Comparison of ENCODE assay signal across 23 cellular contexts in the genomic region with DNA sequence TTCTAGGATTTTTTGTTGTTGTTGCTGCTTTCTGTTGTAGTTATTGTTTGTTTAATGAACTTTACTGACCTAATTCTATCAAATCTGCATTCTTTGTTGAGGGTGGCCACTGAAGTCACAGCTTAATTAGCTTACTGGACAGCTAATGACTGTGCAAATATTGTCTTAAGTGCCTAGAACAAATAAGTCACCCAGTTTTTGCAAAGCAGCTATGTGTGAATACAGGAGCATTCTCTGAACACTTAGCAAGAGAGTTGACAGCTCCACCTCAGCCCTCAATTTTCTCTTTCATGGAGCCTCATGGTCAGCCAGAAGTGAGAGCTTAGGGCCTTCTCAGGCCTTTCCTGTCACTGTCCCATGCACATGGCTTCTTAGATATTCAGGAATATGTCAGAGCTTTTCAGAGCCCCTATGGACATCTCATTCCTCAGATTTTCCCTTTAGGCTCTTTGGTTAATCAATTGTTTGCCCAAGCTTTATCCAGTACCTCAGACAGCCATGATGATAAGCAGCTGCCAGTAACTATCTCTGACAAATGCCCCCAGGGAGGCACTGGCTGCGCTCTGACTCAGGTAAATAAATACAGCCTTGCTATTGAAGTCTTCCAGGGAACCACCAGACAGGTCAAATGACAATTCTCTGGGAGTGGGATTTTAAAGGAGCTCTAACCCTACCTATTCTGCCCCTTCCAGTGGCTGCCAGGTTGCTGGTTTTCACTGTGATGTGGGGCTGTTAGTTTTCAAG.
DNase-seq lines count a peak whose midpoint lies in the region; TF ChIP-seq lines count a peak whose summit lies in the region.
"Had no signal": no experiment of that assay in that cellular context is flagged by ENCODE, and none has a peak within 500 bp of the region (broad histone marks: within the 10 kb centered on the region; RNA-seq: fewer than 3 reads in every experiment).

No MANE protein-coding gene starts in this region.

- H2AFZ ChIP-seq in mammary epithelial cell (ENCODE audit: low read depth, low read length) = no peak overlapping the region
- no peak overlapping the region for H2AFZ ChIP-seq in H9 (ENCODE audit: low read length)

- no peak for TF ChIP-seq CTCF in mammary epithelial cell (conservative IDR thresholded peaks at IDR 0.05 in 1 of 2, IDR thresholded peaks at IDR 0.05 in 1 of 2; ENCODE audit: extremely low read depth in 1 of 2, insufficient read depth in 1 of 2, low read depth in 1 of 2, low read length in 2 of 2)
- TF ChIP-seq CTCF in H9 (conservative IDR thresholded peaks at IDR 0.05) = no peak

- H3K9me3 ChIP-seq in mammary epithelial cell (replicated peaks; ENCODE audit: insufficient read depth, low read length) (no peaks in the 10 kb centered on the region), H9 (ENCODE audit: control insufficient read depth, low read depth, low read length) (no peaks in the 10 kb centered on the region)
- H3K9me3 ChIP-seq: BLaER1 treated with 17β-estradiol and CSF1 and Interleukin-3, amounts not matched to agents 10 nM and 100 nM; HAP-1; neutrophil; thoracic aorta had no signal

- H2AK5ac ChIP-seq in H9 (ENCODE audit: insufficient read length, low read length) = no peak overlapping the region

- DNase-seq in NCI-H1105 treated with DMSO at 0.1 percent for 48 hours (lab: John Stamatoyannopoulos, UW) = peak; percentile 7
- DNase-seq in NCI-H1105 (lab: John Stamatoyannopoulos, UW) = no peak
- peak; percentile 20 for DNase-seq in NCI-H526 treated with DMSO at 0.1 percent for 48 hours (lab: John Stamatoyannopoulos, UW)
- peak; percentile 14 for DNase-seq in mammary epithelial cell
- DNase-seq in renal cortical epithelial cell (ENCODE audit: low read depth) = peak; percentile 42
- no peak for DNase-seq in H9
- DNase-seq in SW480 (ENCODE audit: low spot score) = no peak
- DNase-seq in T-helper 9 cell = no peak
- DNase-seq: activated CD4-positive, alpha-beta memory T cell treated with anti-CD3 and anti-CD28 coated beads for 36 hours; activated naive CD4-positive, alpha-beta T cell treated with anti-CD3 and anti-CD28 coated beads, Interleukin-2, amount 50 U/mL, for 16 hours; activated T-cell treated with anti-CD3 and anti-CD28 coated beads, Interleukin-2, amount 50 U/mL, for 4 hours; DND-41; kidney glomerular epithelial cell; NCI-H2171; right cardiac atrium; SW 1271; WERI-Rb-1 had no signal

- no peak overlapping the region for H3K4ac ChIP-seq in H9 (ENCODE audit: low read depth, low read length)

- no peaks in the 10 kb centered on the region for H3K36me3 ChIP-seq in mammary epithelial cell (ENCODE audit: insufficient read depth, low read length)
- H3K36me3 ChIP-seq: BLaER1 treated with 17β-estradiol and CSF1 and Interleukin-3, amounts not matched to agents 10 nM and 100 nM; HAP-1; neutrophil; thoracic aorta; WERI-Rb-1 had no signal

- H3K9me3 Mint-ChIP-seq in H9 = no peaks in the 10 kb centered on the region
- H3K9me3 Mint-ChIP-seq: activated CD4-positive, alpha-beta memory T cell treated with anti-CD3 and anti-CD28 coated beads for 36 hours; activated T-cell treated with anti-CD3 and anti-CD28 coated beads, Interleukin-2, amount 50 U/mL, for 4 hours; IgD-negative memory B cell; stimulated activated effector memory CD8-positive, alpha-beta T cell treated with anti-CD3 and anti-CD28 coated beads, Interleukin-12 subunit alpha, Interleukin-12 subunit beta, amount 100 ng/mL, for 72 hours had no signal

- no peak overlapping the region for H2BK120ac ChIP-seq in H9 (ENCODE audit: low read depth, low read length, poor library complexity, severe bottlenecking)

- H3K4me2 ChIP-seq in mammary epithelial cell (ENCODE audit: insufficient read depth, low read depth, low read length) = no peak overlapping the region
- no peak overlapping the region for H3K4me2 ChIP-seq in H9 (ENCODE audit: insufficient read depth, insufficient read length, low read length)
- H3K4me2 ChIP-seq: BLaER1 treated with 17β-estradiol and CSF1 and Interleukin-3, amounts not matched to agents 10 nM and 100 nM had no signal

- no peak overlapping the region for H3K27ac Mint-ChIP-seq in H9
- H3K27ac Mint-ChIP-seq: activated CD4-positive, alpha-beta memory T cell treated with anti-CD3 and anti-CD28 coated beads for 36 hours; IgD-negative memory B cell; stimulated activated effector memory CD8-positive, alpha-beta T cell treated with anti-CD3 and anti-CD28 coated beads, Interleukin-12 subunit alpha, Interleukin-12 subunit beta, amount 100 ng/mL, for 72 hours had no signal

- intact Hi-C loops in mammary epithelial cell (cut with micrococcal nuclease) = no loop called here

- H3T11ph ChIP-seq in H9 (ENCODE audit: low read length) = no peak overlapping the region

- H3K4me1 ChIP-seq in mammary epithelial cell (ENCODE audit: insufficient read depth, low read length) (no peaks in the 10 kb centered on the region), H9 (ENCODE audit: insufficient read depth, low read length) (no peaks in the 10 kb centered on the region)
- H3K4me1 ChIP-seq: HAP-1 had no signal

- H2BK15ac ChIP-seq in H9 (ENCODE audit: low read depth, low read length) = no peak overlapping the region

- H3K27ac ChIP-seq in mammary epithelial cell (ENCODE audit: insufficient read depth, low read depth, low read length) (no peak overlapping the region), H9 (ENCODE audit: insufficient read length, low read depth, low read length) (no peak overlapping the region)
- H3K27ac ChIP-seq: BLaER1 treated with 17β-estradiol and CSF1 and Interleukin-3, amounts not matched to agents 10 nM and 100 nM; neutrophil; thoracic aorta; WERI-Rb-1 had no signal

- H3K56ac ChIP-seq in H9 (ENCODE audit: insufficient read length, low read depth, low read length) = no peak overlapping the region

- H3K27me3 ChIP-seq in mammary epithelial cell (ENCODE audit: insufficient read depth, low read length) (no peaks in the 10 kb centered on the region), H9 (ENCODE audit: insufficient read depth, low read length) (no peaks in the 10 kb centered on the region)
- H3K27me3 ChIP-seq: BLaER1 treated with 17β-estradiol and CSF1 and Interleukin-3, amounts not matched to agents 10 nM and 100 nM; neutrophil had no signal

- no peak overlapping the region for H4K5ac ChIP-seq in H9 (ENCODE audit: insufficient read length, low read depth, low read length)

- H4K8ac ChIP-seq in H9 (replicated peaks; ENCODE audit: insufficient read length, low read depth, low read length) = no peak overlapping the region

- in situ Hi-C loops in mammary epithelial cell (cut with MboI; ENCODE audit: low sequenced_read_pairs in 2 of 2) = no loop called here

- no peak overlapping the region for H2BK12ac ChIP-seq in H9 (ENCODE audit: insufficient read length, low read depth, low read length)

- no peak overlapping the region for H4K91ac ChIP-seq in H9 (ENCODE audit: insufficient read length, low read depth, low read length)

- H3K79me1 ChIP-seq in H9 (ENCODE audit: insufficient read depth, low read depth, low read length, poor library complexity, severe bottlenecking) = no peaks in the 10 kb centered on the region

- no peak overlapping the region for H2BK20ac ChIP-seq in H9 (ENCODE audit: low read depth, low read length, poor library complexity, severe bottlenecking)

- H4K20me1 ChIP-seq in mammary epithelial cell (ENCODE audit: insufficient read depth, low read length) = no peaks in the 10 kb centered on the region
- H4K20me1 ChIP-seq in H9 (ENCODE audit: control insufficient read depth, insufficient read depth, insufficient read length) = no peaks in the 10 kb centered on the region
- H4K20me1 ChIP-seq: BLaER1 treated with 17β-estradiol and CSF1 and Interleukin-3, amounts not matched to agents 10 nM and 100 nM had no signal

- H2BK5ac ChIP-seq in H9 (ENCODE audit: insufficient read length, low read length) = no peak overlapping the region

- dilution Hi-C loops in mammary epithelial cell (cut with HindIII; ENCODE audit: low sequenced_read_pairs) = loop anchor here (5.0 kb wide), 1 partner anchor 54 kb away; no protein-coding TSS in a partner anchor

- H3K4me3 Mint-ChIP-seq in H9 = no peak overlapping the region
- H3K4me3 Mint-ChIP-seq: activated CD4-positive, alpha-beta memory T cell treated with anti-CD3 and anti-CD28 coated beads for 36 hours; activated T-cell treated with anti-CD3 and anti-CD28 coated beads, Interleukin-2, amount 50 U/mL, for 4 hours; IgD-negative memory B cell; stimulated activated effector memory CD8-positive, alpha-beta T cell treated with anti-CD3 and anti-CD28 coated beads, Interleukin-12 subunit alpha, Interleukin-12 subunit beta, amount 100 ng/mL, for 72 hours had no signal

- no TSS peak for BruUV-seq in mammary epithelial cell (replicated peaks; lab: Mats Ljungman, UMichigan)

- no peaks in the 10 kb centered on the region; the same call in 1 of the 2 replicates for H3K27me3 Mint-ChIP-seq in H9 (ENCODE audit: low read depth)
- H3K27me3 Mint-ChIP-seq: IgD-negative memory B cell had no signal

- no peak overlapping the region for H3K23ac ChIP-seq in H9 (ENCODE audit: insufficient read length, low read depth, low read length)

- 86% methylated on average over 1 of the region's 1 CpG for WGBS in mammary epithelial cell (ENCODE audit: low coverage, missing lambda C conversion rate)
- WGBS in H9 (ENCODE audit: extremely low coverage, insufficient read length, low lambda C conversion rate) = no CpG with 5 or more reads among the region's 1 CpG

- no peak overlapping the region for H3K18ac ChIP-seq in H9 (ENCODE audit: insufficient read length, low read depth, low read length)

- no peaks in the 10 kb centered on the region for H3K36me3 Mint-ChIP-seq in H9 (ENCODE audit: insufficient read depth in 1 of 3, low read depth in 3 of 3)
- H3K36me3 Mint-ChIP-seq: activated CD4-positive, alpha-beta memory T cell treated with anti-CD3 and anti-CD28 coated beads for 36 hours; stimulated activated effector memory CD8-positive, alpha-beta T cell treated with anti-CD3 and anti-CD28 coated beads, Interleukin-12 subunit alpha, Interleukin-12 subunit beta, amount 100 ng/mL, for 72 hours had no signal

- CTCF ChIA-PET in mammary epithelial cell (lab: Charles Lee; ENCODE audit: low non-redundant PET) = no interaction called here

- H3K79me2 ChIP-seq in mammary epithelial cell (ENCODE audit: insufficient read depth, low read length) = no peaks in the 10 kb centered on the region
- H3K79me2 ChIP-seq in H9 (ENCODE audit: insufficient read depth, low read length) = no peaks in the 10 kb centered on the region

- no peak overlapping the region for H3K14ac ChIP-seq in H9 (ENCODE audit: insufficient read depth, low read length)

- no peaks in the 10 kb centered on the region for H3K23me2 ChIP-seq in H9 (ENCODE audit: insufficient read length, low read depth, low read length, poor library complexity, severe bottlenecking)

- no peak overlapping the region for H3K4me3 ChIP-seq in mammary epithelial cell (replicated peaks in 1 of 3; ENCODE audit: insufficient read depth in 1 of 3, low read depth in 2 of 3, low read length in 3 of 3)
- H3K4me3 ChIP-seq: BLaER1 treated with 17β-estradiol and CSF1 and Interleukin-3, amounts not matched to agents 10 nM and 100 nM; HAP-1; thoracic aorta had no signal

- H3K9ac ChIP-seq in mammary epithelial cell (ENCODE audit: insufficient read depth, low read length) (no peak overlapping the region), H9 (ENCODE audit: extremely low read depth, insufficient read length, low read length) (no peak overlapping the region)
- H3K9ac ChIP-seq: BLaER1 treated with 17β-estradiol and CSF1 and Interleukin-3, amounts not matched to agents 10 nM and 100 nM had no signal

- H3K4me1 Mint-ChIP-seq in H9 = peaks cover 6% of the 10 kb centered on the region in 2 experiments; a peak in 3 of 4 replicates
- H3K4me1 Mint-ChIP-seq: IgD-negative memory B cell; stimulated activated effector memory CD8-positive, alpha-beta T cell treated with anti-CD3 and anti-CD28 coated beads, Interleukin-12 subunit alpha, Interleukin-12 subunit beta, amount 100 ng/mL, for 72 hours had no signal

Comparison
In these comparisons a context has a peak if more than half of its experiments do, and no peak if none do; other contexts are left out.
1. DNase-seq: peak in NCI-H1105 treated with DMSO at 0.1 percent for 48 hours (single experiment), NCI-H526 treated with DMSO at 0.1 percent for 48 hours (single experiment), mammary epithelial cell (single experiment) and renal cortical epithelial cell (single experiment); none in NCI-H1105 (single experiment), H9 (single experiment), SW480 (single experiment) and T-helper 9 cell (single experiment).